Comparison of ENCODE assay signal across 9 cellular contexts in the genomic region with DNA sequence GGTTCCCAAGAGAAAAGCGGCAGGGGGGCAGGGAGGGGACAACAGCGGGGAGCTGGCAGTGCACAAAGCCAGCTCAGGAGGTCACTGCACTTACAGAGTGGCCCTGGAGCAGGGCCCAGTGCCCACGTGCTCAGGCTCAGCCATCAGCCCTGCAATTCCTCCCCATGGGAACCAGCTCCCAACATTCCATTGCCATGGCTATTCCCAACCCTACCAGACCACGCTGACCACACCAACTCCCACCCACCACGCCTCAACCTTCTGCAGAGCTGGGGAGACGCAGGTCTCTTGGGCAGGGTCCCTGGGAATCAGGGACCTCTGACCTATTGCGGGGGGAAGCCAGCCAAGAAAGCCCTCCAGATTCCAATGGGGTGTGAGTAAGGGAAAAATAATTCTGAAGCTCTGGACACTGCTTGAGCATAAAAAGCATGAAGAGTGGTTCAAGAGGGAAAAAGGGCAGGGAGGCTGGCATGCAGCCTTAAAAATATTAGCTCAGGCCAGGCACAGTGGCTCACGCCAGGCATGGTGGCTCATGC. TPM values are rescaled to one million over a fixed set of nuclear protein-coding genes. Genes with fewer than 3 reads are reported as not detected.
A peak's percentile ranks its signal among the peaks of the same experiment; 100 is the strongest.
DNase-seq lines count a peak whose midpoint lies in the region; FAIRE-seq and TF ChIP-seq lines count a peak whose summit lies in the region.
"Had no signal": no experiment of that assay in that cellular context is flagged by ENCODE, and none has a peak within 500 bp of the region (broad histone marks: within the 10 kb centered on the region; RNA-seq: fewer than 3 reads in every experiment).

No MANE protein-coding gene starts in this region.

- no peak overlapping the region for H3K4me3 ChIP-seq in astrocyte of the spinal cord (ENCODE audit: low read depth, low read length)
- H3K4me3 ChIP-seq in subcutaneous abdominal adipose tissue (ENCODE audit: low read depth in 1 of 5, low read length in 5 of 5), result no peak overlapping the region
- no peak overlapping the region for H3K4me3 ChIP-seq in small intestine (ENCODE audit: low read depth in 1 of 2, low read length in 2 of 2)

- in situ Hi-C loops in astrocyte of the spinal cord (cut with HindIII; ENCODE audit: low sequenced_read_pairs), result no loop called here

- peak overlapping the region in 2 of 5 donors; percentile 21 to 25 for H3K9ac ChIP-seq in subcutaneous abdominal adipose tissue (ENCODE audit: low read length in 5 of 5)

- H3K9me3 ChIP-seq in subcutaneous abdominal adipose tissue (ENCODE audit: control insufficient read depth in 5 of 5, low read length in 5 of 5) (no peaks in the 10 kb centered on the region), small intestine (ENCODE audit: control insufficient read depth, low read depth) (no peaks in the 10 kb centered on the region)

- DNase-seq in HK-2 (ENCODE audit: unreplicated experiment) (peak; percentile 87), astrocyte of the spinal cord (ENCODE audit: low read depth, low spot score) (peak; percentile 94), islet precursor cell (peak; percentile 84), small intestine (no peak), SIG-M5 (lab: John Stamatoyannopoulos, UW) (no peak), GM10266 (ENCODE audit: extremely low spot score) (no peak)
- DNase-seq in stimulated activated CD4-positive, alpha-beta T cell treated with anti-CD3 and anti-CD28 coated beads, Interleukin-2, amount 100 ng/mL, for 48 hours, result no peak
- DNase-seq: activated CD8-positive, alpha-beta T cell treated with anti-CD3 and anti-CD28 coated beads for 36 hours had no signal

- no peak for TF ChIP-seq CTCF in astrocyte of the spinal cord (IDR thresholded peaks at IDR 0.05; ENCODE audit: low read depth, low read length)
- no peak for TF ChIP-seq CTCF in GM10266 (IDR thresholded peaks at IDR 0.05; ENCODE audit: control insufficient read depth, insufficient read depth, low read depth, missing control alignments)

- peaks cover 0 to 2% (median 0%) of the 10 kb centered on the region in 5 donors for H3K36me3 ChIP-seq in subcutaneous abdominal adipose tissue (ENCODE audit: control insufficient read depth in 5 of 5, insufficient read depth in 5 of 5, low read length in 5 of 5)
- H3K36me3 ChIP-seq in small intestine (ENCODE audit: control insufficient read depth in 2 of 2, insufficient read depth in 2 of 2, low read length in 2 of 2), result no peaks in the 10 kb centered on the region

- H3K27me3 ChIP-seq in subcutaneous abdominal adipose tissue (ENCODE audit: control insufficient read depth in 5 of 5, insufficient read depth in 4 of 5, low read length in 5 of 5) (no peaks in the 10 kb centered on the region), small intestine (ENCODE audit: control insufficient read depth in 2 of 2, insufficient read depth in 2 of 2, low read length in 2 of 2) (no peaks in the 10 kb centered on the region)

- WGBS in small intestine, 3 donors, result 76 to 86% (median 81%) methylated on average over 8 of the region's 8 CpGs

- H3K27ac ChIP-seq in subcutaneous abdominal adipose tissue (ENCODE audit: low read depth, low read length) (peak overlapping the region; percentile 63), small intestine (ENCODE audit: low read depth in 1 of 2, low read length in 1 of 2) (no peak overlapping the region)

- H3K4me1 ChIP-seq in subcutaneous abdominal adipose tissue (ENCODE audit: control insufficient read depth in 5 of 5, insufficient read depth in 5 of 5, low read length in 5 of 5) (peaks cover 5 to 75% (median 50%) of the 10 kb centered on the region in 5 donors), small intestine (ENCODE audit: control insufficient read depth in 2 of 2, insufficient read depth in 1 of 2, low read depth in 1 of 2, low read length in 1 of 2) (no peaks in the 10 kb centered on the region)

- no peak for FAIRE-seq in small intestine (lab: Jason Lieb, UNC)

RNA-seq across cellular contexts. Expression of a gene that starts 38.3 kb away (rescaled TPM):
- polyA plus RNA-seq in small intestine, result 10 to 100 TPM; 14.5 to 32.7 (median 32.4) TPM

RNA-seq across cellular contexts. Expression of a gene that starts 39.4 kb away (rescaled TPM):
- 10 to 100 TPM in 1 of 3 donors, 1 to 10 TPM in 2; 6.3 to 25.3 (median 7.8) TPM for polyA plus RNA-seq in small intestine

Comparison
In these comparisons a context has a peak if more than half of its experiments do, and no peak if none do; other contexts are left out.
1. DNase-seq: peak in HK-2 (single experiment), astrocyte of the spinal cord (single experiment) and islet precursor cell (single experiment); none in small intestine (single experiment), SIG-M5 (single experiment), GM10266 (single experiment) and stimulated activated CD4-positive, alpha-beta T cell treated with anti-CD3 and anti-CD28 coated beads, Interleukin-2, amount 100 ng/mL, for 48 hours (0 of 2).